ENCODE assay signal across 14 cellular contexts in genomic region chr3:152295344-152295743, GRCh38. TPM values are rescaled to one million over a fixed set of nuclear protein-coding genes. Genes with fewer than 3 reads are reported as not detected.
DNase-seq lines count a peak whose midpoint lies in the region; ATAC-seq and TF ChIP-seq lines count a peak whose summit lies in the region.
"Had no signal": no experiment of that assay in that cellular context is flagged by ENCODE, and none has a peak within 500 bp of the region (broad histone marks: within the 10 kb centered on the region; RNA-seq: fewer than 3 reads in every experiment).

No MANE protein-coding gene starts in this region.

- H3K4me1 Mint-ChIP-seq in activated naive CD4-positive, alpha-beta T cell treated with anti-CD3 and anti-CD28 coated beads, Interleukin-2, amount 10 ng/mL, durations not matched to agents 7 days and 5 days: peaks cover 78% of the 10 kb centered on the region
- H3K4me1 Mint-ChIP-seq in activated T-helper 17 cell treated with anti-CD3 and anti-CD28 coated beads, Interleukin-2, amount 50 U/mL, for 72 hours: peaks cover 60% of the 10 kb centered on the region

- H3K9me3 Mint-ChIP-seq in activated naive CD4-positive, alpha-beta T cell treated with anti-CD3 and anti-CD28 coated beads, Interleukin-2, amount 10 ng/mL, durations not matched to agents 7 days and 5 days: no peaks in the 10 kb centered on the region
- H3K9me3 Mint-ChIP-seq in activated T-helper 17 cell treated with anti-CD3 and anti-CD28 coated beads, Interleukin-2, amount 50 U/mL, for 72 hours: no peaks in the 10 kb centered on the region
- H3K9me3 Mint-ChIP-seq: neural progenitor cell had no signal

- intact Hi-C loops in uterus (cut with DNase I; ENCODE audit: low total_unique reads) (no loop called here), lower leg skin (cut with DNase I; ENCODE audit: low total_unique reads) (loop anchor here (10.0 kb wide), 1 partner anchor 619 kb away; no protein-coding TSS in a partner anchor)

- no peak overlapping the region for H3K4me3 ChIP-seq in mucosa of rectum (ENCODE audit: low read length in 2 of 2)
- no peak overlapping the region for H3K4me3 ChIP-seq in uterus
- H3K4me3 ChIP-seq in lower leg skin (ENCODE audit: low read depth, poor library complexity, severe bottlenecking): no peak overlapping the region
- H3K4me3 ChIP-seq: neural progenitor cell had no signal

- no peak for TF ChIP-seq POLR2A in uterus (IDR thresholded peaks at IDR 0.05)
- TF ChIP-seq POLR2A in lower leg skin (IDR thresholded peaks at IDR 0.05): no peak

- 94 to 100% methylated on average over 1 of the region's 1 CpG for WGBS in lower leg skin, 2 donors

- peaks cover 44% of the 10 kb centered on the region for H3K36me3 Mint-ChIP-seq in activated naive CD4-positive, alpha-beta T cell treated with anti-CD3 and anti-CD28 coated beads, Interleukin-2, amount 10 ng/mL, durations not matched to agents 7 days and 5 days
- peaks cover 64% of the 10 kb centered on the region for H3K36me3 Mint-ChIP-seq in activated T-helper 17 cell treated with anti-CD3 and anti-CD28 coated beads, Interleukin-2, amount 50 U/mL, for 72 hours (ENCODE audit: low read depth)

- no peak overlapping the region for H3K9ac ChIP-seq in mucosa of rectum (ENCODE audit: low read depth in 1 of 2, low read length in 2 of 2)
- H3K9ac ChIP-seq: neural progenitor cell had no signal

- H3K36me3 ChIP-seq in mucosa of rectum (ENCODE audit: control insufficient read depth in 2 of 2, insufficient read depth in 2 of 2, low read length in 2 of 2) (peaks cover 0 to 9% of the 10 kb centered on the region in 2 donors), uterus (no peaks in the 10 kb centered on the region)
- H3K36me3 ChIP-seq: neural progenitor cell had no signal

- ATAC-seq in activated T-helper 17 cell treated with anti-CD3 and anti-CD28 coated beads, Interleukin-2, amount 50 U/mL, for 72 hours (replicated peaks): no peak
- ATAC-seq: left ventricle myocardium superior, right cardiac atrium had no signal

- CTCF ChIA-PET in activated naive CD4-positive, alpha-beta T cell treated with anti-CD3 and anti-CD28 coated beads, Interleukin-2, amount 10 ng/mL, durations not matched to agents 7 days and 5 days (lab: Charles Lee): interaction anchor here (1.0 to 1.3 kb wide), 2 partner anchors 8 to 119 kb away, joined by 3 to 4 read pairs; no protein-coding TSS in a partner anchor

- H3K27me3 ChIP-seq in mucosa of rectum (ENCODE audit: control insufficient read depth in 2 of 2, insufficient read depth in 2 of 2, low read length in 2 of 2) (no peaks in the 10 kb centered on the region), uterus (no peaks in the 10 kb centered on the region)
- H3K27me3 ChIP-seq: neural progenitor cell had no signal

- no peak for DNase-seq in activated naive CD4-positive, alpha-beta T cell treated with anti-CD3 and anti-CD28 coated beads, Interleukin-2, amount 10 ng/mL, durations not matched to agents 7 days and 5 days
- DNase-seq in activated naive CD4-positive, alpha-beta T cell treated with Interleukin-2 at 50 U/mL for 16 hours: no peak
- no peak for DNase-seq in uterus
- no peak for DNase-seq in AG08396 (ENCODE audit: low spot score)
- no peak for DNase-seq in lower leg skin (ENCODE audit: low spot score in 2 of 2)
- DNase-seq in mucosa of gallbladder (ENCODE audit: low spot score): no peak
- DNase-seq: activated CD8-positive, alpha-beta memory T cell treated with anti-CD3 and anti-CD28 coated beads, Interleukin-2, amount 50 U/mL, for 48 hours; left ventricle myocardium superior; NCI-H1092 treated with DMSO at 0.1 percent for 48 hours; right cardiac atrium; stimulated activated CD4-positive, alpha-beta T cell treated with anti-CD3 and anti-CD28 coated beads, Interleukin-2, amount 100 ng/mL, for 48 hours had no signal

- H3K4me1 ChIP-seq in mucosa of rectum (ENCODE audit: control insufficient read depth in 2 of 2, insufficient read depth in 2 of 2, low read length in 2 of 2) (peaks cover 36 to 43% of the 10 kb centered on the region in 2 donors), uterus (peaks cover 3 to 8% of the 10 kb centered on the region in 2 donors)

- TF ChIP-seq CTCF in uterus (IDR thresholded peaks at IDR 0.05): no peak
- no peak for TF ChIP-seq CTCF in lower leg skin (IDR thresholded peaks at IDR 0.05)

- peak overlapping the region; percentile 40 for H3K27ac Mint-ChIP-seq in activated naive CD4-positive, alpha-beta T cell treated with anti-CD3 and anti-CD28 coated beads, Interleukin-2, amount 10 ng/mL, durations not matched to agents 7 days and 5 days
- peak overlapping the region; percentile 51 for H3K27ac Mint-ChIP-seq in activated T-helper 17 cell treated with anti-CD3 and anti-CD28 coated beads, Interleukin-2, amount 50 U/mL, for 72 hours
- H3K27ac Mint-ChIP-seq: neural progenitor cell had no signal

- H3K27me3 Mint-ChIP-seq in activated naive CD4-positive, alpha-beta T cell treated with anti-CD3 and anti-CD28 coated beads, Interleukin-2, amount 10 ng/mL, durations not matched to agents 7 days and 5 days: no peaks in the 10 kb centered on the region
- H3K27me3 Mint-ChIP-seq in activated T-helper 17 cell treated with anti-CD3 and anti-CD28 coated beads, Interleukin-2, amount 50 U/mL, for 72 hours: no peaks in the 10 kb centered on the region

- H3K9me3 ChIP-seq in mucosa of rectum (ENCODE audit: control insufficient read depth in 2 of 2, low read length in 2 of 2) (no peaks in the 10 kb centered on the region), uterus (no peaks in the 10 kb centered on the region)

- H3K27ac ChIP-seq in mucosa of rectum (ENCODE audit: low read depth in 2 of 2, low read length in 2 of 2) (peak overlapping the region; percentile 0 to 65), uterus (peak overlapping the region; percentile 38 to 92)
- H3K27ac ChIP-seq: neural progenitor cell had no signal

- no peak overlapping the region for H3K4me3 Mint-ChIP-seq in activated naive CD4-positive, alpha-beta T cell treated with anti-CD3 and anti-CD28 coated beads, Interleukin-2, amount 10 ng/mL, durations not matched to agents 7 days and 5 days
- peak overlapping the region; percentile 94 for H3K4me3 Mint-ChIP-seq in activated T-helper 17 cell treated with anti-CD3 and anti-CD28 coated beads, Interleukin-2, amount 50 U/mL, for 72 hours
- H3K4me3 Mint-ChIP-seq: neural progenitor cell had no signal

RNA-seq across cellular contexts. Expression of gene MBNL1, which starts 26.6 kb away (rescaled TPM):
- total RNA-seq in activated T-helper 17 cell treated with anti-CD3 and anti-CD28 coated beads, Interleukin-2, amount 50 U/mL, for 72 hours: 100 to 1,000 TPM; 322 to 452 TPM
- total RNA-seq in uterus (100 to 1,000 TPM; 219 to 470 (median 243) TPM), lower leg skin (100 to 1,000 TPM; 152 to 286 (median 228) TPM), mucosa of gallbladder (223 TPM)
